7 cellular contexts compared by ENCODE assay signal in genomic region chr1:99808391-99809115, GRCh38. TPM values are rescaled to one million over a fixed set of nuclear protein-coding genes. Genes with fewer than 3 reads are reported as not detected.
DNase-seq lines count a peak whose midpoint lies in the region; ATAC-seq and TF ChIP-seq lines count a peak whose summit lies in the region.

No MANE protein-coding gene starts in this region.

- no peak for TF ChIP-seq EP300 in ovary (IDR thresholded peaks at IDR 0.05)

- WGBS in ovary, 3 donors, result 2 to 6% (median 3%) methylated on average over 7 of the region's 7 CpGs

- peak; percentile 44 to 63 (median 59) for TF ChIP-seq CTCF in ovary (IDR thresholded peaks at IDR 0.05)

- in situ Hi-C loops in G401 (cut with HindIII; ENCODE audit: low sequenced_read_pairs), result no loop called here

- H3K9me3 ChIP-seq in ovary, result no peaks in the 10 kb centered on the region

- no peaks in the 10 kb centered on the region for H3K36me3 ChIP-seq in ovary

- H3K4me1 ChIP-seq in ovary (ENCODE audit: insufficient read depth), result peaks cover 3% of the 10 kb centered on the region

- H3K4me3 ChIP-seq in ovary, result no peak overlapping the region

- H3K27ac ChIP-seq in ovary, result no peak overlapping the region

- peaks cover 14% of the 10 kb centered on the region for H3K27me3 Mint-ChIP-seq in activated T-cell treated with anti-CD3 and anti-CD28 coated beads, Interleukin-2, amount 50 U/mL, for 4 hours (ENCODE audit: low read depth)

- peaks cover 5% of the 10 kb centered on the region for H3K4me1 Mint-ChIP-seq in activated T-cell treated with anti-CD3 and anti-CD28 coated beads, Interleukin-2, amount 50 U/mL, for 4 hours (ENCODE audit: low read depth)

- ATAC-seq in GM21381 (IDR thresholded peaks at IDR 0.05; ENCODE audit: unreplicated experiment), result peak; percentile 79
- ATAC-seq in HG03571 (IDR thresholded peaks at IDR 0.05; ENCODE audit: unreplicated experiment), result peak; percentile 79
- ATAC-seq in activated T-cell treated with anti-CD3 and anti-CD28 coated beads, Interleukin-2, amount 50 U/mL, for 4 hours, result peak; percentile 77 to 88

- intact Hi-C loops in ovary (cut with DNase I), result loop anchor here in 1 of 4 donors (10.0 kb wide), 1 partner anchor 656 kb away; no protein-coding TSS in a partner anchor

- no peaks in the 10 kb centered on the region for H3K9me3 Mint-ChIP-seq in activated T-cell treated with anti-CD3 and anti-CD28 coated beads, Interleukin-2, amount 50 U/mL, for 4 hours

- H3K36me3 Mint-ChIP-seq in activated T-cell treated with anti-CD3 and anti-CD28 coated beads, Interleukin-2, amount 50 U/mL, for 4 hours (ENCODE audit: insufficient read depth), result no peaks in the 10 kb centered on the region

- no peaks in the 10 kb centered on the region for H3K27me3 ChIP-seq in ovary

- DNase-seq in G401 (ENCODE audit: low spot score) (peak; percentile 80), NCI-H510A treated with DMSO at 0.1 percent for 48 hours (lab: John Stamatoyannopoulos, UW) (peak; percentile 80), glomerular visceral epithelial cell (ENCODE audit: extremely low spot score) (peak; percentile 85), ovary (peak in 2 of 5 donors; percentile 8 to 28)
- no peak for DNase-seq in activated T-cell treated with anti-CD3 and anti-CD28 coated beads, Interleukin-2, amount 50 U/mL, for 4 hours

- no peak overlapping the region for H3K4me3 Mint-ChIP-seq in activated T-cell treated with anti-CD3 and anti-CD28 coated beads, Interleukin-2, amount 50 U/mL, for 4 hours

- no peak for TF ChIP-seq POLR2A in ovary (IDR thresholded peaks at IDR 0.05)

RNA-seq across cellular contexts. Expression of gene AGL, which starts 41.6 kb away (rescaled TPM):
- 6.8 and 15.0 TPM in 2 replicates for total RNA-seq in G401 (2014; rRNA removed; shearing (Covaris generic))
- 10 to 100 TPM; 13.8 to 16.1 (median 14.8) TPM for total RNA-seq in activated T-cell treated with anti-CD3 and anti-CD28 coated beads, Interleukin-2, amount 50 U/mL, for 4 hours
- total RNA-seq in ovary, result 10 to 100 TPM in 6 of 7 donors, 1 to 10 TPM in 1; 7.2 to 13.8 (median 10.5) TPM
- 1 to 10 TPM; 4.1 to 6.8 TPM for polyA plus RNA-seq in ovary

RNA-seq across cellular contexts. Expression of gene FRRS1, which starts 42.1 kb away (rescaled TPM):
- total RNA-seq in G401 (2014; rRNA removed; shearing (Covaris generic)), result 11.9 and 14.8 TPM in 2 replicates
- total RNA-seq in activated T-cell treated with anti-CD3 and anti-CD28 coated beads, Interleukin-2, amount 50 U/mL, for 4 hours, result under 1 TPM; 0.82 to 0.86 (median 0.84) TPM
- total RNA-seq in ovary, result 10 to 100 TPM in 4 of 7 donors, 1 to 10 TPM in 3; 8.1 to 17.2 (median 10.2) TPM
- 1 to 10 TPM; 2.8 to 8.0 TPM for polyA plus RNA-seq in ovary
